Comparison of ENCODE assay signal across 18 cellular contexts in the genomic region with DNA sequence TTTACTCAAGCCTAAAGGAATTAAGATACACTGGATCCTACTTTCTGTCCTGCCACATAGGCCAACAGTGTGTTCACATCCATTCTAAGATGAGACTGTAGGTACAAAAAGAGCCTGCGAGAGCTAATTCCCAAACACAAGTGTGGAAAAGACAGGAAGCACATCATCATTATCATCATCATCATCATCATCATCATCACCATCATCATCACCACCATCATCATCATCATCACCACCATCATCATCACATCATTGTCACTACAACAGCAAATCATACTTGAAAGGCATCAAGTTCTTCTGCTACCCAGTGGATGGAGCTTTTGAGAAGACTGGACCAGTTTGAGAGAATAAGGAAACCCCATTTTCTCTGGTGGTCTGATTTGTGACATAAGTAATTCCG.
"Had no signal": no experiment of that assay in that cellular context is flagged by ENCODE, and none has a peak within 500 bp of the region (broad histone marks: within the 10 kb centered on the region; RNA-seq: fewer than 3 reads in every experiment).

No MANE protein-coding gene starts in this region.

- H3K4me2 ChIP-seq: SK-N-SH had no signal

- H3K9me3 ChIP-seq: SK-N-SH had no signal

- DNase-seq: KBM-7, MV-4-11, NCI-H1048, NCI-H1417 treated with DMSO at 0.1 percent for 48 hours, NCI-H1694 treated with DMSO at 0.1 percent for 48 hours, NCI-H1930, NCI-H2081, NCI-H2107, NCI-H226, NCI-H446, NCI-H510A, NCI-H524 treated with DMSO at 0.1 percent for 48 hours, NCI-H69, NCI-H774, SHP77, SK-N-SH, SW 1271 had no signal

- H3K27ac ChIP-seq: RWPE1 had no signal

- H3K9ac ChIP-seq: SK-N-SH had no signal
